ENCODE assay signal across 15 cellular contexts in genomic region chr4:187993827-187994226, GRCh38. TPM values are rescaled to one million over a fixed set of nuclear protein-coding genes. Genes with fewer than 3 reads are reported as not detected.
DNase-seq lines count a peak whose midpoint lies in the region; ATAC-seq and TF ChIP-seq lines count a peak whose summit lies in the region.
"Had no signal": no experiment of that assay in that cellular context is flagged by ENCODE, and none has a peak within 500 bp of the region (broad histone marks: within the 10 kb centered on the region; RNA-seq: fewer than 3 reads in every experiment).

No MANE protein-coding gene starts in this region.

- no peaks in the 10 kb centered on the region for H4K20me1 ChIP-seq in HCT116 (ENCODE audit: insufficient read depth)

- H3K9me3 ChIP-seq in HCT116 (ENCODE audit: control insufficient read depth in 1 of 2, insufficient read depth in 1 of 2, low read depth in 1 of 2, low read length in 2 of 2), result no peaks in the 10 kb centered on the region

- TF ChIP-seq CTCF in C4-2B (conservative IDR thresholded peaks at IDR 0.05), result peak; percentile 57
- TF ChIP-seq CTCF in HCT116 (IDR thresholded peaks at IDR 0.05 in 2 of 3, conservative IDR thresholded peaks at IDR 0.05 in 1 of 3; ENCODE audit: borderline replicate concordance in 1 of 3, insufficient read depth in 1 of 3, low read depth in 2 of 3, low read length in 2 of 3), result peak; percentile 57 to 72 (median 66); a peak in 5 of 6 replicates

- peaks cover 2 to 13% of the 10 kb centered on the region in 2 experiments; a peak in 3 of 4 replicates for H3K4me1 ChIP-seq in HCT116 (ENCODE audit: control insufficient read depth in 1 of 2, insufficient read depth in 2 of 2, low read length in 2 of 2)
- H3K4me1 ChIP-seq: heart right ventricle had no signal

- no peak for TF ChIP-seq POLR2A in HCT116 (IDR thresholded peaks at IDR 0.05; ENCODE audit: borderline replicate concordance, extremely low read depth, insufficient read depth, insufficient read length)

- peak overlapping the region; percentile 40 for H3K4me2 ChIP-seq in HCT116 (ENCODE audit: low read length)

- no peak overlapping the region for H3K4me3 ChIP-seq in HCT116 (replicated peaks in 1 of 2; ENCODE audit: low read depth in 1 of 2, low read length in 2 of 2)
- H3K4me3 ChIP-seq: heart right ventricle had no signal

- no peak overlapping the region for H3K9ac ChIP-seq in HCT116 (ENCODE audit: low read length)

- no peaks in the 10 kb centered on the region for H3K27me3 ChIP-seq in HCT116 (ENCODE audit: insufficient read depth, low read length)

- peak overlapping the region; percentile 84 for H2AFZ ChIP-seq in HCT116 (ENCODE audit: low read depth, low read length, poor library complexity, severe bottlenecking)

- CTCF ChIA-PET in HCT116 (lab: Charles Lee), result interaction anchor here (0.9 to 2.0 kb wide), 4 partner anchors 9 to 387 kb away, joined by 3 to 4 read pairs (median 4); no protein-coding TSS in a partner anchor

- ATAC-seq in HCT116, result peak; percentile 65; the same call in 1 of the 2 replicates
- ATAC-seq in esophagus mucosa, result no peak
- ATAC-seq: heart right ventricle, sciatic nerve had no signal

- H3K36me3 ChIP-seq in HCT116 (ENCODE audit: control insufficient read depth in 1 of 2, insufficient read depth in 2 of 2, low read length in 2 of 2), result no peaks in the 10 kb centered on the region
- H3K36me3 ChIP-seq: heart right ventricle had no signal

- BruUV-seq in HCT116 (replicated peaks; lab: Mats Ljungman, UMichigan), result no TSS peak

- no peaks in the 10 kb centered on the region for H3K9me2 ChIP-seq in HCT116 (ENCODE audit: insufficient read depth)

- POLR2A ChIA-PET in HCT116 (lab: Charles Lee), result interaction anchor here (2.3 kb wide), 1 partner anchor 9 kb away, joined by 6 read pairs; no protein-coding TSS in a partner anchor

- no peak overlapping the region for H3K27ac ChIP-seq in C4-2B
- H3K27ac ChIP-seq in HCT116 (ENCODE audit: low read depth, low read length), result no peak overlapping the region
- H3K27ac ChIP-seq: heart right ventricle had no signal

- TF ChIP-seq RAD21 in HCT116 (IDR thresholded peaks at IDR 0.05; ENCODE audit: low read depth), result peak; percentile 74

- intact Hi-C loops in HCT116 (cut with micrococcal nuclease), result loop anchor here (1.0 to 10.0 kb wide), 7 partner anchors 113 to 1269 kb away; partner anchors contain the start of genes FAT1 and TRIML2

- RAD21 ChIA-PET in HCT116 (lab: Charles Lee; ENCODE audit: low non-redundant PET in 1 of 2, low total read pairs in 2 of 2, uncharacterized antibody in 2 of 2, unreplicated experiment in 2 of 2), result interaction anchor here in 1 of 2 experiments (0.6 kb wide), 1 partner anchor 899 kb away, joined by 3 read pairs; no protein-coding TSS in a partner anchor

- DNase-seq in HCT116 (ENCODE audit: low read depth, low spot score) (peak; percentile 34), SKM-1 (lab: John Stamatoyannopoulos, UW; ENCODE audit: unreplicated experiment) (peak; percentile 4), kidney tubule cell (ENCODE audit: low spot score) (peak; percentile 8), NCI-H1092 (lab: John Stamatoyannopoulos, UW) (no peak), NCI-H1105 (lab: John Stamatoyannopoulos, UW) (no peak), anterior cingulate cortex (lab: John Stamatoyannopoulos, UW) (no peak)
- DNase-seq: activated CD4-positive, alpha-beta T cell treated with anti-CD3 and anti-CD28 coated beads for 4 hours; activated naive CD4-positive, alpha-beta T cell; DND-41; heart right ventricle; SHP77 treated with DMSO at 0.1 percent for 48 hours had no signal

- H3K79me2 ChIP-seq in HCT116 (ENCODE audit: insufficient read depth, low read length), result no peaks in the 10 kb centered on the region

TF ChIP-seq in HCT116, 20 proteins besides CTCF, POLR2A, EP300 and RAD21:
- no peak for TF ChIP-seq SP1 (IDR thresholded peaks at IDR 0.05; ENCODE audit: low read depth)
- no peak for TF ChIP-seq ZNF274 (IDR thresholded peaks at IDR 0.05; ENCODE audit: low read depth, low read length)
- no peak for TF ChIP-seq YY1 (IDR thresholded peaks at IDR 0.05; ENCODE audit: extremely low read depth, insufficient replicate concordance, low read depth, low read length)
- TF ChIP-seq EGR1 (IDR thresholded peaks at IDR 0.05; ENCODE audit: low read depth), result no peak
- TF ChIP-seq ZBTB33 (IDR thresholded peaks at IDR 0.05; ENCODE audit: extremely low read depth, insufficient replicate concordance, low read length), result no peak
- no peak for TF ChIP-seq FOSL1 (IDR thresholded peaks at IDR 0.05; ENCODE audit: low read depth)
- no peak for TF ChIP-seq REST (IDR thresholded peaks at IDR 0.05; ENCODE audit: low read depth)
TF ChIP-seq in HCT116: peak in this region for 0.

RNA-seq across cellular contexts. Expression of gene ZFP42, which starts 1.7 kb away (rescaled TPM):
- total RNA-seq in HCT116 (2021; ENCODE audit: unreplicated experiment), result 0.12 TPM
- not detected in 2 replicates for polyA plus RNA-seq in HCT116 (2012)
- total RNA-seq in esophagus mucosa, result not detected
- total RNA-seq: mononuclear cell, sciatic nerve had no signal
- polyA plus RNA-seq: heart right ventricle had no signal

Comparison
In these comparisons a context has a peak if more than half of its experiments do, and no peak if none do; other contexts are left out.
1. DNase-seq: peak in HCT116 (single experiment), SKM-1 (single experiment) and kidney tubule cell (single experiment); none in NCI-H1092 (single experiment), NCI-H1105 (single experiment) and anterior cingulate cortex (0 of 58).